Comparison of ENCODE assay signal across 1 cellular context in genomic region chr1:228163004-228163753, GRCh38.
TF ChIP-seq lines count a peak whose summit lies in the region.

No MANE protein-coding gene starts in this region.

TF ChIP-seq in H1, 55 proteins besides CTCF, POLR2A, EP300 and RAD21:
- TF ChIP-seq SP2 (IDR thresholded peaks at IDR 0.05; ENCODE audit: low read length) (no peak), CTBP2 (IDR thresholded peaks at IDR 0.05; ENCODE audit: borderline replicate concordance, insufficient read depth, insufficient read length, low read length) (no peak), KDM5A (IDR thresholded peaks at IDR 0.05; ENCODE audit: low read length) (no peak), HDAC6 (IDR thresholded peaks at IDR 0.05; ENCODE audit: low read depth, low read length) (no peak), SAP30 (IDR thresholded peaks at IDR 0.05; ENCODE audit: insufficient read depth, insufficient replicate concordance, low read length) (no peak), SRF (IDR thresholded peaks at IDR 0.05; ENCODE audit: low read depth, low read length) (no peak), SP4 (IDR thresholded peaks at IDR 0.05; ENCODE audit: low read length) (no peak), TEAD4 (IDR thresholded peaks at IDR 0.05; ENCODE audit: low read depth, low read length) (no peak), SIX5 (IDR thresholded peaks at IDR 0.05; ENCODE audit: low read depth, low read length) (no peak), SUZ12 (IDR thresholded peaks at IDR 0.05; ENCODE audit: low read length) (no peak), KDM1A (IDR thresholded peaks at IDR 0.05; ENCODE audit: borderline replicate concordance, low read length) (no peak), MAX (IDR thresholded peaks at IDR 0.05) (no peak), RFX5 (IDR thresholded peaks at IDR 0.05; ENCODE audit: borderline replicate concordance, low read depth, low read length) (no peak), RNF2 (IDR thresholded peaks at IDR 0.05; ENCODE audit: borderline replicate concordance, low read depth, low read length, missing control alignments, poor library complexity, severe bottlenecking) (no peak), BACH1 (IDR thresholded peaks at IDR 0.05; ENCODE audit: low read length) (no peak), ASH2L (IDR thresholded peaks at IDR 0.05; ENCODE audit: low read length) (no peak), FOSL1 (IDR thresholded peaks at IDR 0.05; ENCODE audit: insufficient read depth, low read depth, low read length) (no peak), CEBPB (IDR thresholded peaks at IDR 0.05; ENCODE audit: low read depth, low read length) (no peak), EGR1 (IDR thresholded peaks at IDR 0.05; ENCODE audit: borderline replicate concordance, low read depth, low read length) (no peak)
